Comparison of ENCODE assay signal across 16 cellular contexts in genomic region chr13:96994849-96995243, GRCh38. TPM values are rescaled to one million over a fixed set of nuclear protein-coding genes. Genes with fewer than 3 reads are reported as not detected.
A peak's percentile ranks its signal among the peaks of the same experiment; 100 is the strongest.
DNase-seq lines count a peak whose midpoint lies in the region; ATAC-seq and TF ChIP-seq lines count a peak whose summit lies in the region.
"Had no signal": no experiment of that assay in that cellular context is flagged by ENCODE, and none has a peak within 500 bp of the region (broad histone marks: within the 10 kb centered on the region; RNA-seq: fewer than 3 reads in every experiment).

No MANE protein-coding gene starts in this region.

- H3K27ac ChIP-seq in hepatocyte: no peak overlapping the region
- H3K27ac ChIP-seq in parathyroid adenoma: no peak overlapping the region

- no peaks in the 10 kb centered on the region for H3K9me3 ChIP-seq in ES-I3 (ENCODE audit: control insufficient read depth, insufficient read depth, low read length)
- no peaks in the 10 kb centered on the region for H3K9me3 ChIP-seq in hepatocyte (ENCODE audit: low read depth)
- H3K9me3 ChIP-seq in parathyroid adenoma (ENCODE audit: control insufficient read depth, low read length): no peaks in the 10 kb centered on the region

- no peaks in the 10 kb centered on the region for H3K79me2 ChIP-seq in hepatocyte
- no peaks in the 10 kb centered on the region for H3K79me2 ChIP-seq in parathyroid adenoma

- H2AFZ ChIP-seq in hepatocyte (peak overlapping the region; percentile 60), parathyroid adenoma (no peak overlapping the region)

- H3K36me3 Mint-ChIP-seq in activated naive CD8-positive, alpha-beta T cell treated with anti-CD3 and anti-CD28 coated beads for 36 hours: peaks cover 2% of the 10 kb centered on the region
- H3K36me3 Mint-ChIP-seq: activated naive CD4-positive, alpha-beta T cell treated with anti-CD3 and anti-CD28 coated beads, Interleukin-2, amount 10 ng/mL, durations not matched to agents 7 days and 5 days had no signal

- H3K9ac ChIP-seq in ES-I3 (ENCODE audit: low read depth, low read length): peak overlapping the region; percentile 62; the same call in 1 of the 2 replicates
- no peak overlapping the region for H3K9ac ChIP-seq in parathyroid adenoma

- no peak for TF ChIP-seq CTCF in hepatocyte (IDR thresholded peaks at IDR 0.05; ENCODE audit: poor library complexity)
- TF ChIP-seq CTCF in parathyroid adenoma (IDR thresholded peaks at IDR 0.05): no peak

- peak overlapping the region; percentile 53 for H3K4me3 ChIP-seq in hepatocyte
- no peak overlapping the region for H3K4me3 ChIP-seq in parathyroid adenoma (ENCODE audit: low read depth, low read length)

- peak overlapping the region; percentile 14 for H3K4me3 Mint-ChIP-seq in activated naive CD8-positive, alpha-beta T cell treated with anti-CD3 and anti-CD28 coated beads for 36 hours
- H3K4me3 Mint-ChIP-seq: activated naive CD4-positive, alpha-beta T cell treated with anti-CD3 and anti-CD28 coated beads, Interleukin-2, amount 10 ng/mL, durations not matched to agents 7 days and 5 days had no signal

- H3K9me2 ChIP-seq in hepatocyte (replicated peaks; ENCODE audit: insufficient read depth): no peaks in the 10 kb centered on the region

- H3K27me3 Mint-ChIP-seq in activated naive CD8-positive, alpha-beta T cell treated with anti-CD3 and anti-CD28 coated beads for 36 hours: peaks cover 76% of the 10 kb centered on the region

- ATAC-seq in GM21717 (IDR thresholded peaks at IDR 0.05; ENCODE audit: unreplicated experiment) (no peak), HG03571 (IDR thresholded peaks at IDR 0.05; ENCODE audit: unreplicated experiment) (no peak)

- H3K4me1 ChIP-seq in ES-I3 (ENCODE audit: insufficient read depth, low read length) (no peaks in the 10 kb centered on the region), hepatocyte (ENCODE audit: insufficient read depth) (peaks cover 4% of the 10 kb centered on the region), parathyroid adenoma (no peaks in the 10 kb centered on the region)

- H4K20me1 ChIP-seq in hepatocyte (ENCODE audit: insufficient read depth, poor library complexity, severe bottlenecking): no peaks in the 10 kb centered on the region

- peaks cover 5% of the 10 kb centered on the region for H3K9me3 Mint-ChIP-seq in activated naive CD8-positive, alpha-beta T cell treated with anti-CD3 and anti-CD28 coated beads for 36 hours

- peaks cover 5% of the 10 kb centered on the region for H3K4me1 Mint-ChIP-seq in activated naive CD8-positive, alpha-beta T cell treated with anti-CD3 and anti-CD28 coated beads for 36 hours
- H3K4me1 Mint-ChIP-seq: activated naive CD4-positive, alpha-beta T cell treated with anti-CD3 and anti-CD28 coated beads, Interleukin-2, amount 10 ng/mL, durations not matched to agents 7 days and 5 days had no signal

- H3K27me3 ChIP-seq in hepatocyte (peaks cover 57% of the 10 kb centered on the region), parathyroid adenoma (ENCODE audit: control insufficient read depth, insufficient read depth, low read length) (no peaks in the 10 kb centered on the region)

- H3K36me3 ChIP-seq in ES-I3 (ENCODE audit: insufficient read depth, low read length) (no peaks in the 10 kb centered on the region), hepatocyte (replicated peaks; ENCODE audit: insufficient read depth, low read depth) (no peaks in the 10 kb centered on the region), parathyroid adenoma (ENCODE audit: control insufficient read depth, insufficient read depth, low read length) (no peaks in the 10 kb centered on the region)

- no peak overlapping the region for H3K27ac Mint-ChIP-seq in activated naive CD8-positive, alpha-beta T cell treated with anti-CD3 and anti-CD28 coated beads for 36 hours
- H3K27ac Mint-ChIP-seq: activated naive CD4-positive, alpha-beta T cell treated with anti-CD3 and anti-CD28 coated beads, Interleukin-2, amount 10 ng/mL, durations not matched to agents 7 days and 5 days; immature natural killer cell had no signal

- no peak for DNase-seq in activated naive CD8-positive, alpha-beta T cell treated with anti-CD3 and anti-CD28 coated beads for 36 hours
- DNase-seq in hepatocyte (ENCODE audit: low spot score) (no peak), NCI-H1436 (lab: John Stamatoyannopoulos, UW) (no peak)
- no peak for DNase-seq in stimulated activated CD4-positive, alpha-beta T cell treated with anti-CD3 and anti-CD28 coated beads, Interleukin-12 subunit alpha, Interleukin-12 subunit beta, amount 100 ng/mL, for 4 hours
- DNase-seq: activated CD8-positive, alpha-beta memory T cell treated with anti-CD3 and anti-CD28 coated beads, Interleukin-2, amount 50 U/mL, for 4 hours; activated naive CD4-positive, alpha-beta T cell treated with anti-CD3 and anti-CD28 coated beads, Interleukin-2, amount 10 ng/mL, durations not matched to agents 7 days and 5 days; immature natural killer cell; NCI-H2081 treated with DMSO at 0.1 percent for 48 hours; stimulated activated CD4-positive, alpha-beta T cell treated with anti-CD3 and anti-CD28 coated beads, Interleukin-2, amount 100 ng/mL, for 48 hours had no signal

- H3K4me2 ChIP-seq in hepatocyte: peak overlapping the region; percentile 96
- peak overlapping the region; percentile 63 for H3K4me2 ChIP-seq in parathyroid adenoma (ENCODE audit: low read length)

- 47% methylated on average over 10 of the region's 10 CpGs for WGBS in hepatocyte (ENCODE audit: low lambda C conversion rate, missing lambda C conversion rate)

RNA-seq across cellular contexts. Expression of gene OXGR1, which starts 0.6 kb away (rescaled TPM):
- total RNA-seq in activated naive CD8-positive, alpha-beta T cell treated with anti-CD3 and anti-CD28 coated beads for 36 hours: not detected
- 0.63 and 0.88 TPM in 2 replicates for total RNA-seq in hepatocyte
- 0.60 TPM in 1 of 2 replicates, not detected in the other for polyA plus RNA-seq in hepatocyte
- total RNA-seq: fibroblast of villous mesenchyme, lung microvascular endothelial cell, OCI-LY7 had no signal
- polyA plus RNA-seq: immature natural killer cell had no signal
